ENCODE assay signal across 21 cellular contexts in genomic region chr9:16954032-16954431, GRCh38.
"Had no signal": no experiment of that assay in that cellular context is flagged by ENCODE, and none has a peak within 500 bp of the region (broad histone marks: within the 10 kb centered on the region; RNA-seq: fewer than 3 reads in every experiment).

No MANE protein-coding gene starts in this region.

- DNase-seq: colonic mucosa; effector CD4-positive, alpha-beta T cell; endodermal cell; erythroblast; foreskin melanocyte; head of caudate nucleus; kidney; left cardiac atrium; natural killer cell; posterior cingulate gyrus; right lobe of liver; stimulated activated CD4-positive, alpha-beta T cell treated with anti-CD3 and anti-CD28 coated beads, Interleukin-4, amount 100 ng/mL, for 1 hour; stimulated activated CD8-positive, alpha-beta memory T cell treated with anti-CD3 and anti-CD28 coated beads, Interleukin-4, amount 100 ng/mL, for 48 hours; stimulated activated naive CD8-positive, alpha-beta T cell treated with anti-CD3 and anti-CD28 coated beads, Interleukin-15, Interleukin-2, amounts not matched to agents 100 U/mL and 50 U/mL, for 24 hours; thyroid gland; upper lobe of left lung; uterus had no signal

- H3K4me3 ChIP-seq: colonic mucosa, hepatocyte, right lobe of liver, suprapubic skin, thyroid gland, upper lobe of left lung, uterus had no signal

- H3K4me3 Mint-ChIP-seq: endodermal cell; natural killer cell; neural crest cell; stimulated activated effector memory CD8-positive, alpha-beta T cell treated with anti-CD3 and anti-CD28 coated beads, Interleukin-12 subunit alpha, Interleukin-12 subunit beta, amount 100 ng/mL, for 72 hours had no signal

- H3K4me2 ChIP-seq: hepatocyte had no signal

- H3K4me1 Mint-ChIP-seq: neural crest cell; stimulated activated effector memory CD8-positive, alpha-beta T cell treated with anti-CD3 and anti-CD28 coated beads, Interleukin-12 subunit alpha, Interleukin-12 subunit beta, amount 100 ng/mL, for 72 hours had no signal

- ATAC-seq: left cardiac atrium; natural killer cell; right lobe of liver; stimulated activated effector memory CD8-positive, alpha-beta T cell treated with anti-CD3 and anti-CD28 coated beads, Interleukin-12 subunit alpha, Interleukin-12 subunit beta, amount 100 ng/mL, for 72 hours; stimulated activated naive CD8-positive, alpha-beta T cell treated with anti-CD3 and anti-CD28 coated beads, Interleukin-15, Interleukin-2, amounts not matched to agents 100 U/mL and 50 U/mL, for 24 hours had no signal

- H3K27ac Mint-ChIP-seq: endodermal cell; natural killer cell; stimulated activated effector memory CD8-positive, alpha-beta T cell treated with anti-CD3 and anti-CD28 coated beads, Interleukin-12 subunit alpha, Interleukin-12 subunit beta, amount 100 ng/mL, for 72 hours had no signal

- H3K27me3 ChIP-seq: colonic mucosa, hepatocyte, right lobe of liver, suprapubic skin, thyroid gland, upper lobe of left lung, uterus had no signal

- H2AFZ ChIP-seq: hepatocyte had no signal

- H3K27ac ChIP-seq: colonic mucosa, hepatocyte, right lobe of liver, suprapubic skin, thyroid gland, upper lobe of left lung, uterus had no signal

- H3K9me3 Mint-ChIP-seq: endodermal cell, natural killer cell, neural crest cell had no signal

- H3K36me3 Mint-ChIP-seq: natural killer cell; stimulated activated effector memory CD8-positive, alpha-beta T cell treated with anti-CD3 and anti-CD28 coated beads, Interleukin-12 subunit alpha, Interleukin-12 subunit beta, amount 100 ng/mL, for 72 hours had no signal

- H3K36me3 ChIP-seq: colonic mucosa, right lobe of liver, suprapubic skin, thyroid gland, upper lobe of left lung, uterus had no signal

- H3K79me2 ChIP-seq: hepatocyte had no signal

- H3K4me1 ChIP-seq: colonic mucosa, right lobe of liver, suprapubic skin, thyroid gland, upper lobe of left lung, uterus had no signal
